Comparison of ENCODE assay signal across 23 cellular contexts in genomic region chr4:122894802-122895201, GRCh38. TPM values are rescaled to one million over a fixed set of nuclear protein-coding genes. Genes with fewer than 3 reads are reported as not detected.
DNase-seq lines count a peak whose midpoint lies in the region; ATAC-seq and TF ChIP-seq lines count a peak whose summit lies in the region.
"Had no signal": no experiment of that assay in that cellular context is flagged by ENCODE, and none has a peak within 500 bp of the region (broad histone marks: within the 10 kb centered on the region; RNA-seq: fewer than 3 reads in every experiment).

No MANE protein-coding gene starts in this region.

- no peaks in the 10 kb centered on the region for H3K79me2 ChIP-seq in smooth muscle cell (ENCODE audit: low read depth)

- H3K27ac ChIP-seq in RWPE2 (ENCODE audit: poor library complexity, severe bottlenecking) (peak overlapping the region; percentile 91), smooth muscle cell (ENCODE audit: low read depth) (peak overlapping the region; percentile 1)
- H3K27ac ChIP-seq: spleen had no signal

- H3K36me3 Mint-ChIP-seq in brain = peaks cover 23% of the 10 kb centered on the region
- peaks cover 13% of the 10 kb centered on the region for H3K36me3 Mint-ChIP-seq in activated naive CD4-positive, alpha-beta T cell treated with anti-CD3 and anti-CD28 coated beads, Interleukin-2, amount 10 ng/mL, durations not matched to agents 7 days and 5 days
- H3K36me3 Mint-ChIP-seq: activated naive CD8-positive, alpha-beta T cell had no signal

- CTCF ChIA-PET in activated naive CD4-positive, alpha-beta T cell treated with anti-CD3 and anti-CD28 coated beads, Interleukin-2, amount 10 ng/mL, durations not matched to agents 7 days and 5 days (lab: Charles Lee) = no interaction called here

- H4K20me1 ChIP-seq in smooth muscle cell (ENCODE audit: low read depth) = no peaks in the 10 kb centered on the region

- H3F3A ChIP-seq in smooth muscle cell (ENCODE audit: low read depth) = peaks cover 5% of the 10 kb centered on the region

- H3K4me3 ChIP-seq in RWPE2 (ENCODE audit: severe bottlenecking) (no peak overlapping the region), smooth muscle cell (no peak overlapping the region)
- H3K4me3 ChIP-seq: HAP-1, spleen, tibial artery had no signal

- H3K27ac Mint-ChIP-seq in brain = peak overlapping the region in 3 of 5 experiments; percentile 63 to 83 (median 81)
- H3K27ac Mint-ChIP-seq in activated naive CD4-positive, alpha-beta T cell treated with anti-CD3 and anti-CD28 coated beads, Interleukin-2, amount 10 ng/mL, durations not matched to agents 7 days and 5 days = no peak overlapping the region
- H3K27ac Mint-ChIP-seq: activated naive CD8-positive, alpha-beta T cell; activated T-helper 1 cell treated with anti-CD3 and anti-CD28 coated beads, Interleukin-12 subunit alpha, Interleukin-12 subunit beta, Interleukin-2, Interleukin-4 antibody, amounts not matched to agents 30 ng/mL and 10 ng/mL and 1 ng/mL, durations not matched to agents 14 hours and 24 hours and 36 hours; stimulated activated naive CD8-positive, alpha-beta T cell treated with anti-CD3 and anti-CD28 coated beads, Interleukin-15, Interleukin-2, amounts not matched to agents 100 ng/mL and 50 ng/mL, for 24 hours had no signal

- TF ChIP-seq CTCF in RWPE2 (IDR thresholded peaks at IDR 0.05; ENCODE audit: poor library complexity, severe bottlenecking) (no peak), brain (conservative IDR thresholded peaks at IDR 0.05) (no peak), smooth muscle cell (IDR thresholded peaks at IDR 0.05; ENCODE audit: borderline replicate concordance, insufficient read depth, poor library complexity, severe bottlenecking) (no peak)

- DNase-seq in RWPE2 (ENCODE audit: low spot score) = no peak
- peak; percentile 64 for DNase-seq in kidney tubule cell (ENCODE audit: low spot score)
- DNase-seq in smooth muscle cell (lab: John Stamatoyannopoulos, UW; ENCODE audit: unreplicated experiment) = no peak
- no peak for DNase-seq in NCI-H526 treated with DMSO at 0.1 percent for 48 hours (lab: John Stamatoyannopoulos, UW)
- DNase-seq in activated naive CD4-positive, alpha-beta T cell treated with anti-CD3 and anti-CD28 coated beads, Interleukin-2, amount 10 ng/mL, durations not matched to agents 7 days and 5 days = no peak
- no peak for DNase-seq in ureter (ENCODE audit: low spot score)
- DNase-seq: activated CD4-positive, alpha-beta T cell treated with anti-CD3 and anti-CD28 coated beads for 48 hours; AML-193; head of caudate nucleus; left ventricle myocardium superior; MM.1S; NCI-H1436 treated with DMSO at 0.1 percent for 48 hours; NCI-H2171; NCI-H526; Right ventricle myocardium superior; spleen; stimulated activated CD4-positive, alpha-beta T cell treated with anti-CD3 and anti-CD28 coated beads, Interleukin-4, amount 100 ng/mL, for 4 hours; tibial artery had no signal

- H3K4me1 ChIP-seq in RWPE2 (ENCODE audit: insufficient read depth, poor library complexity, severe bottlenecking) = peaks cover 48% of the 10 kb centered on the region
- peaks cover 14% of the 10 kb centered on the region for H3K4me1 ChIP-seq in smooth muscle cell (ENCODE audit: low read depth)
- H3K4me1 ChIP-seq: HAP-1, spleen had no signal

- no peaks in the 10 kb centered on the region for H3K9me3 Mint-ChIP-seq in brain
- no peaks in the 10 kb centered on the region for H3K9me3 Mint-ChIP-seq in activated naive CD4-positive, alpha-beta T cell treated with anti-CD3 and anti-CD28 coated beads, Interleukin-2, amount 10 ng/mL, durations not matched to agents 7 days and 5 days
- H3K9me3 Mint-ChIP-seq: activated T-helper 1 cell treated with anti-CD3 and anti-CD28 coated beads, Interleukin-12 subunit alpha, Interleukin-12 subunit beta, Interleukin-2, Interleukin-4 antibody, amounts not matched to agents 30 ng/mL and 10 ng/mL and 1 ng/mL, durations not matched to agents 14 hours and 24 hours and 36 hours; stimulated activated naive CD8-positive, alpha-beta T cell treated with anti-CD3 and anti-CD28 coated beads, Interleukin-15, Interleukin-2, amounts not matched to agents 100 ng/mL and 50 ng/mL, for 24 hours had no signal

- H3K27me3 ChIP-seq in RWPE2 (ENCODE audit: insufficient read depth, poor library complexity, severe bottlenecking) (no peaks in the 10 kb centered on the region), smooth muscle cell (ENCODE audit: low read depth) (no peaks in the 10 kb centered on the region)
- H3K27me3 ChIP-seq: spleen, tibial artery had no signal

- no peak overlapping the region for H3K4me3 Mint-ChIP-seq in brain
- no peak overlapping the region for H3K4me3 Mint-ChIP-seq in activated naive CD4-positive, alpha-beta T cell treated with anti-CD3 and anti-CD28 coated beads, Interleukin-2, amount 10 ng/mL, durations not matched to agents 7 days and 5 days
- H3K4me3 Mint-ChIP-seq: activated naive CD8-positive, alpha-beta T cell; activated T-helper 1 cell treated with anti-CD3 and anti-CD28 coated beads, Interleukin-12 subunit alpha, Interleukin-12 subunit beta, Interleukin-2, Interleukin-4 antibody, amounts not matched to agents 30 ng/mL and 10 ng/mL and 1 ng/mL, durations not matched to agents 14 hours and 24 hours and 36 hours; stimulated activated naive CD8-positive, alpha-beta T cell treated with anti-CD3 and anti-CD28 coated beads, Interleukin-15, Interleukin-2, amounts not matched to agents 100 ng/mL and 50 ng/mL, for 24 hours had no signal

- H2AFZ ChIP-seq in smooth muscle cell (ENCODE audit: low read depth) = no peak overlapping the region

- H3K27me3 Mint-ChIP-seq in brain = no peaks in the 10 kb centered on the region
- no peaks in the 10 kb centered on the region for H3K27me3 Mint-ChIP-seq in activated naive CD4-positive, alpha-beta T cell treated with anti-CD3 and anti-CD28 coated beads, Interleukin-2, amount 10 ng/mL, durations not matched to agents 7 days and 5 days
- H3K27me3 Mint-ChIP-seq: activated naive CD8-positive, alpha-beta T cell; stimulated activated naive CD8-positive, alpha-beta T cell treated with anti-CD3 and anti-CD28 coated beads, Interleukin-15, Interleukin-2, amounts not matched to agents 100 ng/mL and 50 ng/mL, for 24 hours had no signal

- ATAC-seq in RWPE2 (ENCODE audit: low read depth) = no peak
- ATAC-seq: left ventricle myocardium superior had no signal

- H3K4me1 Mint-ChIP-seq in brain = peaks cover 22% of the 10 kb centered on the region
- no peaks in the 10 kb centered on the region for H3K4me1 Mint-ChIP-seq in activated naive CD4-positive, alpha-beta T cell treated with anti-CD3 and anti-CD28 coated beads, Interleukin-2, amount 10 ng/mL, durations not matched to agents 7 days and 5 days

- H3K4me2 ChIP-seq in smooth muscle cell = no peak overlapping the region

- H3K9me3 ChIP-seq in RWPE2 (ENCODE audit: severe bottlenecking) (no peaks in the 10 kb centered on the region), smooth muscle cell (replicated peaks; ENCODE audit: low read depth) (no peaks in the 10 kb centered on the region)
- H3K9me3 ChIP-seq: HAP-1, spleen, tibial artery had no signal

- WGBS in smooth muscle cell (ENCODE audit: low lambda C conversion rate) = 85% methylated on average over 3 of the region's 3 CpGs

- no peak overlapping the region for H3K9ac ChIP-seq in smooth muscle cell (ENCODE audit: low read depth)

- H3K36me3 ChIP-seq in RWPE2 (ENCODE audit: low read depth) (peaks cover 39% of the 10 kb centered on the region), smooth muscle cell (ENCODE audit: low read depth) (no peaks in the 10 kb centered on the region)

RNA-seq across cellular contexts. Expression of gene NUDT6, which starts 27.6 kb away (rescaled TPM):
- 2.8 TPM for polyA plus RNA-seq in brain (ENCODE audit: insufficient read depth, low read depth, low replicate concordance)
- 4.1 and 24.6 TPM in 2 replicates for total RNA-seq in smooth muscle cell
- polyA plus RNA-seq in smooth muscle cell = 6.2 and 7.0 TPM in 2 replicates
- 9.2 TPM for total RNA-seq in ureter
